8 cellular contexts compared by ENCODE assay signal in genomic region chr9:14323083-14323968, GRCh38. TPM values are rescaled to one million over a fixed set of nuclear protein-coding genes. Genes with fewer than 3 reads are reported as not detected.
DNase-seq lines count a peak whose midpoint lies in the region; ATAC-seq and TF ChIP-seq lines count a peak whose summit lies in the region.

No MANE protein-coding gene starts in this region.

- H3K4me3 Mint-ChIP-seq in activated CD4-positive, alpha-beta memory T cell treated with anti-CD3 and anti-CD28 coated beads, Interleukin-2, amount 10 ng/mL, durations not matched to agents 7 days and 5 days = peak overlapping the region; percentile 72

- no peak for TF ChIP-seq CTCF in right atrium auricular region (IDR thresholded peaks at IDR 0.05)

- POLR2A ChIA-PET in activated CD4-positive, alpha-beta memory T cell treated with anti-CD3 and anti-CD28 coated beads, Interleukin-2, amount 10 ng/mL, durations not matched to agents 7 days and 5 days (lab: Charles Lee) = no interaction called here

- H3K9ac ChIP-seq in skeletal muscle tissue (ENCODE audit: low read depth in 1 of 3, low read length in 3 of 3) = peak overlapping the region; percentile 90 to 92 (median 91)

- H3K9me3 Mint-ChIP-seq in activated CD4-positive, alpha-beta memory T cell treated with anti-CD3 and anti-CD28 coated beads, Interleukin-2, amount 10 ng/mL, durations not matched to agents 7 days and 5 days = no peaks in the 10 kb centered on the region

- peaks cover 62% of the 10 kb centered on the region for H3K27me3 Mint-ChIP-seq in activated CD4-positive, alpha-beta memory T cell treated with anti-CD3 and anti-CD28 coated beads, Interleukin-2, amount 10 ng/mL, durations not matched to agents 7 days and 5 days

- H3K36me3 ChIP-seq in right atrium auricular region (no peaks in the 10 kb centered on the region), skeletal muscle tissue (ENCODE audit: control insufficient read depth in 3 of 3, insufficient read depth in 3 of 3, low read length in 3 of 3) (no peaks in the 10 kb centered on the region)

- no peak for DNase-seq in activated CD4-positive, alpha-beta memory T cell treated with anti-CD3 and anti-CD28 coated beads, Interleukin-2, amount 10 ng/mL, durations not matched to agents 7 days and 5 days
- DNase-seq in right atrium auricular region (ENCODE audit: low spot score) (no peak), SIG-M5 (lab: John Stamatoyannopoulos, UW) (no peak)
- no peak for DNase-seq in activated CD4-positive, alpha-beta T cell treated with anti-CD3 and anti-CD28 coated beads for 48 hours

- peaks cover 0 to 56% of the 10 kb centered on the region in 2 donors for H3K4me1 ChIP-seq in right atrium auricular region
- peaks cover 27 to 47% (median 27%) of the 10 kb centered on the region in 3 donors for H3K4me1 ChIP-seq in skeletal muscle tissue (ENCODE audit: control insufficient read depth in 3 of 3, insufficient read depth in 3 of 3, low read length in 3 of 3)

- H3K9me3 ChIP-seq in right atrium auricular region = no peaks in the 10 kb centered on the region
- no peaks in the 10 kb centered on the region for H3K9me3 ChIP-seq in skeletal muscle tissue (ENCODE audit: control insufficient read depth in 3 of 3, low read length in 3 of 3)

- H3K27me3 ChIP-seq in right atrium auricular region (no peaks in the 10 kb centered on the region), skeletal muscle tissue (ENCODE audit: control insufficient read depth in 3 of 3, insufficient read depth in 3 of 3, low read length in 3 of 3) (no peaks in the 10 kb centered on the region)

- H3K27ac ChIP-seq in right atrium auricular region (peak overlapping the region; percentile 97 to 100), skeletal muscle tissue (ENCODE audit: low read depth, low read length) (peak overlapping the region; percentile 95)

- ATAC-seq in GM18868 (IDR thresholded peaks at IDR 0.05; ENCODE audit: unreplicated experiment) = peak; percentile 0
- ATAC-seq in HG03432 (IDR thresholded peaks at IDR 0.05; ENCODE audit: unreplicated experiment) = peak; percentile 6
- no peak for ATAC-seq in GM21360 (IDR thresholded peaks at IDR 0.05; ENCODE audit: unreplicated experiment)

- peak overlapping the region; percentile 60 to 80 for H3K4me3 ChIP-seq in right atrium auricular region
- peak overlapping the region; percentile 74 to 82 (median 79) for H3K4me3 ChIP-seq in skeletal muscle tissue (ENCODE audit: low read length in 3 of 3)

- CTCF ChIA-PET in activated CD4-positive, alpha-beta memory T cell treated with anti-CD3 and anti-CD28 coated beads, Interleukin-2, amount 10 ng/mL, durations not matched to agents 7 days and 5 days (lab: Charles Lee) = no interaction called here

- no peaks in the 10 kb centered on the region for H3K36me3 Mint-ChIP-seq in activated CD4-positive, alpha-beta memory T cell treated with anti-CD3 and anti-CD28 coated beads, Interleukin-2, amount 10 ng/mL, durations not matched to agents 7 days and 5 days (ENCODE audit: low read depth)

- peaks cover 26% of the 10 kb centered on the region for H3K4me1 Mint-ChIP-seq in activated CD4-positive, alpha-beta memory T cell treated with anti-CD3 and anti-CD28 coated beads, Interleukin-2, amount 10 ng/mL, durations not matched to agents 7 days and 5 days

- peak overlapping the region; percentile 5 for H3K27ac Mint-ChIP-seq in activated CD4-positive, alpha-beta memory T cell treated with anti-CD3 and anti-CD28 coated beads, Interleukin-2, amount 10 ng/mL, durations not matched to agents 7 days and 5 days

RNA-seq across cellular contexts. Expression of gene NFIB, which starts 9.4 kb away (rescaled TPM):
- not detected for total RNA-seq in activated CD4-positive, alpha-beta memory T cell treated with anti-CD3 and anti-CD28 coated beads, Interleukin-2, amount 10 ng/mL, durations not matched to agents 7 days and 5 days
- 10 to 100 TPM; 74.4 to 80.1 TPM for total RNA-seq in right atrium auricular region
- total RNA-seq in skeletal muscle tissue = 95.0 TPM

Comparison
In these comparisons a context has a peak if more than half of its experiments do, and no peak if none do; other contexts are left out.
1. RNA of gene NFIB, which starts 9.4 kb away (total RNA-seq): 95.0 TPM in skeletal muscle tissue (single experiment) and 74.4 to 80.1 TPM in right atrium auricular region; not detected in activated CD4-positive, alpha-beta memory T cell treated with anti-CD3 and anti-CD28 coated beads, Interleukin-2, amount 10 ng/mL, durations not matched to agents 7 days and 5 days; every median in the first group is over 10 times any median in the second.